1 cellular context compared by ENCODE assay signal in the genomic region with DNA sequence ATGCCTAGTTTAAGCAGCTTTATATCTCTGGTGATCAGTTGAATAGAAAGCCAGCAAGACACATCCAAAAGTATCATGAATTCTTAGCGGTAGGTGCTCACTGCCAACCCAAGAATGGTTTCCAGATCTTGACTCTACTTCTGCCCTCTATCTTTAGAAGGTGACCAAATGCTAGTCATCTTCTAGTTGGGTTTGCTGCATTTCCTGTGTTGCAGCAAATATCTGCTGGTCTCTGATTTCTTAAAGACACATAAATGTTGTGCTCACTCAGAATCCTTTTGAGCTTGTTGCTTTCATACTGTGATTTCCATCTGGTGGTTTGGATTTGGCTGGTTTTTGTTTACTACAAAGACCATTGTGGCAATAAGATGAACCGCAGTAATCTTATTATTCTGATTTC.
TF ChIP-seq lines count a peak whose summit lies in the region.

No MANE protein-coding gene starts in this region.

TF ChIP-seq in SK-N-SH, 30 proteins besides CTCF, POLR2A, EP300 and RAD21 (continued from another document):
- TF ChIP-seq, protein P1, sequence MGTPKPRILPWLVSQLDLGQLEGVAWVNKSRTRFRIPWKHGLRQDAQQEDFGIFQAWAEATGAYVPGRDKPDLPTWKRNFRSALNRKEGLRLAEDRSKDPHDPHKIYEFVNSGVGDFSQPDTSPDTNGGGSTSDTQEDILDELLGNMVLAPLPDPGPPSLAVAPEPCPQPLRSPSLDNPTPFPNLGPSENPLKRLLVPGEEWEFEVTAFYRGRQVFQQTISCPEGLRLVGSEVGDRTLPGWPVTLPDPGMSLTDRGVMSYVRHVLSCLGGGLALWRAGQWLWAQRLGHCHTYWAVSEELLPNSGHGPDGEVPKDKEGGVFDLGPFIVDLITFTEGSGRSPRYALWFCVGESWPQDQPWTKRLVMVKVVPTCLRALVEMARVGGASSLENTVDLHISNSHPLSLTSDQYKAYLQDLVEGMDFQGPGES (IDR thresholded peaks at IDR 0.05; ENCODE audit: low read depth, low read length) = no peak
- TF ChIP-seq YY1 (IDR thresholded peaks at IDR 0.05; ENCODE audit: low read depth) (no peak), CHD2 (IDR thresholded peaks at IDR 0.05; ENCODE audit: low read length, partially characterized antibody) (no peak), NRF1 (IDR thresholded peaks at IDR 0.05; ENCODE audit: low read depth, low read length) (no peak)
- TF ChIP-seq, protein P2, sequence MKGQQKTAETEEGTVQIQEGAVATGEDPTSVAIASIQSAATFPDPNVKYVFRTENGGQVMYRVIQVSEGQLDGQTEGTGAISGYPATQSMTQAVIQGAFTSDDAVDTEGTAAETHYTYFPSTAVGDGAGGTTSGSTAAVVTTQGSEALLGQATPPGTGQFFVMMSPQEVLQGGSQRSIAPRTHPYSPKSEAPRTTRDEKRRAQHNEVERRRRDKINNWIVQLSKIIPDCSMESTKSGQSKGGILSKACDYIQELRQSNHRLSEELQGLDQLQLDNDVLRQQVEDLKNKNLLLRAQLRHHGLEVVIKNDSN (IDR thresholded peaks at IDR 0.05; ENCODE audit: borderline replicate concordance, low read depth) = no peak
